Comparison of ENCODE assay signal across 16 cellular contexts in genomic region chr14:105389534-105389933, GRCh38. TPM values are rescaled to one million over a fixed set of nuclear protein-coding genes. Genes with fewer than 3 reads are reported as not detected.
DNase-seq lines count a peak whose midpoint lies in the region; ATAC-seq and TF ChIP-seq lines count a peak whose summit lies in the region.
"Had no signal": no experiment of that assay in that cellular context is flagged by ENCODE, and none has a peak within 500 bp of the region (broad histone marks: within the 10 kb centered on the region; RNA-seq: fewer than 3 reads in every experiment).

No MANE protein-coding gene starts in this region.

- no peak for DNase-seq in HL-60 (ENCODE audit: low read depth in 1 of 2, low spot score in 1 of 2)
- peak in 1 of 10 donors; percentile 45 for DNase-seq in dorsolateral prefrontal cortex
- peak in 1 of 2 donors; percentile 75 for DNase-seq in left lung
- no peak for DNase-seq in spleen
- no peak for DNase-seq in OCI-M1 (lab: John Stamatoyannopoulos, UW)
- DNase-seq in mesothelial cell of epicardium (ENCODE audit: low spot score in 2 of 2, unreplicated experiment in 2 of 2): no peak
- DNase-seq: activated B cell treated with CpG ODN at 0.5 μM for 24 hours; central memory CD4-positive, alpha-beta T cell; natural killer cell; NCI-H1930; NCI-H446; SHP77; stimulated activated naive CD8-positive, alpha-beta T cell treated with anti-CD3 and anti-CD28 coated beads, Interleukin-15, Interleukin-2, amounts not matched to agents 100 U/mL and 50 U/mL, for 24 hours had no signal

- peak; percentile 16 for ATAC-seq in left lung
- ATAC-seq in GM19023 (IDR thresholded peaks at IDR 0.05; ENCODE audit: unreplicated experiment): no peak
- ATAC-seq in GM21717 (IDR thresholded peaks at IDR 0.05; ENCODE audit: unreplicated experiment): no peak
- ATAC-seq: stimulated activated naive CD8-positive, alpha-beta T cell treated with anti-CD3 and anti-CD28 coated beads, Interleukin-15, Interleukin-2, amounts not matched to agents 100 U/mL and 50 U/mL, for 24 hours had no signal

- H3K9me3 ChIP-seq in left lung: no peaks in the 10 kb centered on the region
- H3K9me3 ChIP-seq in spleen: no peaks in the 10 kb centered on the region
- H3K9me3 ChIP-seq: prostate gland had no signal

- peaks cover 0 to 44% of the 10 kb centered on the region in 2 donors for H3K4me1 ChIP-seq in left lung
- peaks cover 0 to 53% (median 27%) of the 10 kb centered on the region in 6 donors for H3K4me1 ChIP-seq in spleen
- H3K4me1 ChIP-seq: prostate gland had no signal

- WGBS in spleen, 5 donors: 64 to 80% (median 72%) methylated on average over 2 to 12 of the region's 12 CpGs

- H3K27me3 ChIP-seq in HL-60 (ENCODE audit: insufficient read depth, poor library complexity, severe bottlenecking): no peaks in the 10 kb centered on the region
- H3K27me3 ChIP-seq in dorsolateral prefrontal cortex: no peaks in the 10 kb centered on the region
- H3K27me3 ChIP-seq in left lung: no peaks in the 10 kb centered on the region
- no peaks in the 10 kb centered on the region for H3K27me3 ChIP-seq in spleen (replicated peaks in 1 of 7)

- H3K4me1 Mint-ChIP-seq in mesothelial cell of epicardium: no peaks in the 10 kb centered on the region

- H3K27ac ChIP-seq in HL-60 (replicated peaks) (peak overlapping the region; percentile 70), dorsolateral prefrontal cortex (peak overlapping the region in 56 of 59 donors; percentile 1 to 87 (median 74)), left lung (peak overlapping the region; percentile 53 to 71), spleen (peak overlapping the region in 6 of 8 donors; percentile 22 to 80 (median 74))
- H3K27ac ChIP-seq: prostate gland had no signal

- H3K4me3 Mint-ChIP-seq in mesothelial cell of epicardium: no peak overlapping the region
- H3K4me3 Mint-ChIP-seq: activated B cell treated with CpG ODN at 0.5 μM for 24 hours, natural killer cell had no signal

- H3K27ac Mint-ChIP-seq in mesothelial cell of epicardium: no peak overlapping the region

- no peak for TF ChIP-seq POLR2A in spleen (IDR thresholded peaks at IDR 0.05)

- H3K4me3 ChIP-seq in HL-60 (replicated peaks; ENCODE audit: insufficient read depth, low read length) (no peak overlapping the region), dorsolateral prefrontal cortex (no peak overlapping the region), left lung (no peak overlapping the region), spleen (no peak overlapping the region)
- H3K4me3 ChIP-seq: prostate gland had no signal

- H3K36me3 ChIP-seq in left lung: peaks cover 0 to 39% of the 10 kb centered on the region in 2 donors
- peaks cover 0 to 67% (median 30%) of the 10 kb centered on the region in 6 donors for H3K36me3 ChIP-seq in spleen
- H3K36me3 ChIP-seq: prostate gland had no signal

- no peaks in the 10 kb centered on the region for H3K9me3 Mint-ChIP-seq in mesothelial cell of epicardium
- H3K9me3 Mint-ChIP-seq: activated B cell treated with CpG ODN at 0.5 μM for 24 hours, natural killer cell had no signal

- TF ChIP-seq CTCF in HL-60 (IDR thresholded peaks at IDR 0.05; ENCODE audit: insufficient read depth, low read length) (no peak), dorsolateral prefrontal cortex (IDR thresholded peaks at IDR 0.05 in 54 of 56, conservative IDR thresholded peaks at IDR 0.05 in 2 of 56; ENCODE audit: low read depth in 1 of 56, partially characterized antibody in 56 of 56) (no peak), left lung (IDR thresholded peaks at IDR 0.05) (no peak), spleen (IDR thresholded peaks at IDR 0.05 in 8 of 11, conservative IDR thresholded peaks at IDR 0.05 in 3 of 11) (peak in 2 of 11 experiments; percentile 11 to 29), mesothelial cell of epicardium (IDR thresholded peaks at IDR 0.05; ENCODE audit: unreplicated experiment) (no peak)

- H3K36me3 Mint-ChIP-seq in mesothelial cell of epicardium: peaks cover 4% of the 10 kb centered on the region
- H3K36me3 Mint-ChIP-seq: natural killer cell had no signal

- no peaks in the 10 kb centered on the region for H3K27me3 Mint-ChIP-seq in mesothelial cell of epicardium (ENCODE audit: low read depth)
- H3K27me3 Mint-ChIP-seq: activated B cell treated with CpG ODN at 0.5 μM for 24 hours had no signal

- intact Hi-C loops in dorsolateral prefrontal cortex (cut with DNase I): no loop called here
- intact Hi-C loops in left lung (cut with DNase I): no loop called here
- intact Hi-C loops in spleen (cut with DNase I; ENCODE audit: low total_unique reads): no loop called here

RNA-seq across cellular contexts. Expression of gene TEX22, which starts 8.8 kb away (rescaled TPM):
- total RNA-seq in dorsolateral prefrontal cortex: 10 to 100 TPM in 1 of 120 experiments, 1 to 10 TPM in 113, under 1 TPM in 6; 0.38 to 13.1 (median 3.6) TPM
- 1 to 10 TPM; 1.7 to 3.0 TPM for total RNA-seq in left lung
- total RNA-seq in spleen: 1 to 10 TPM in 5 of 7 donors, under 1 TPM in 2; 0.33 to 5.3 (median 1.8) TPM
- polyA plus RNA-seq in spleen: under 1 TPM; 0.33 to 0.59 (median 0.54) TPM
- total RNA-seq in mesothelial cell of epicardium: 3.5 to 4.8 TPM (median 4.5 TPM) in 3 replicates

RNA-seq across cellular contexts. Expression of gene MTA1, which starts 30.1 kb away (rescaled TPM):
- total RNA-seq in dorsolateral prefrontal cortex (100 to 1,000 TPM in 85 of 120 experiments, 10 to 100 TPM in 35; 81.6 to 178 (median 109) TPM), left lung (10 to 100 TPM; 60.6 to 81.8 TPM), spleen (100 to 1,000 TPM in 3 of 7 donors, 10 to 100 TPM in 4; 63.7 to 128 (median 82.6) TPM), mesothelial cell of epicardium (256 to 261 TPM (median 259 TPM) in 3 replicates)
- 10 to 100 TPM; 33.0 to 83.1 (median 52.6) TPM for polyA plus RNA-seq in spleen
